ENCODE assay signal across 19 cellular contexts in the genomic region with DNA sequence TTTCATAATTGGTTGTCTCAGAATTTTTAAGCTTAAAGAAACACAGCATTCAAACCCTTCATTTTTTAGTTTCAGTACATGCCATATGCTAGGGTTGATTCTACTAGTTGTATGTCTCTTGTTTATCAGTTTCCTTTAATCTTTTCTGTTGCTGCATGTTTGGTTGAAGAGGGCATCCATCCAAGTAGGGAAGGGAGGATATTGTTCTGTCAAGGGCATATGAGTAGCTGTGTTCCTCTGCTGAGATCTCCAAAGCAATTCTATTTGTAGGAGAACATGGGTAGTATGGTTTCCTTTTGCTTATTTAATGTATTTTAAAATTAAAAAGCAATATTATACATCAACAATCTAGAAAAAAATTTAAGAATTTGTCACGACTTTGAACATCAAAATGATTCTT.
"Had no signal": no experiment of that assay in that cellular context is flagged by ENCODE, and none has a peak within 500 bp of the region (broad histone marks: within the 10 kb centered on the region; RNA-seq: fewer than 3 reads in every experiment).

No MANE protein-coding gene starts in this region.

- DNase-seq: KBM-7, MV-4-11, NCI-H1092, NCI-H1105 treated with DMSO at 0.1 percent for 48 hours, NCI-H1417 treated with DMSO at 0.1 percent for 48 hours, NCI-H146, NCI-H1694 treated with DMSO at 0.1 percent for 48 hours, NCI-H1930, NCI-H2081, NCI-H2107, NCI-H2227 treated with DMSO at 0.1 percent for 48 hours, NCI-H446, NCI-H510A, NCI-H524 treated with DMSO at 0.1 percent for 48 hours, NCI-H69, NCI-H774, RPMI8226, SHP77, SK-N-SH had no signal

- H3K9me3 ChIP-seq: SK-N-SH had no signal
